13 cellular contexts compared by ENCODE assay signal in the genomic region with DNA sequence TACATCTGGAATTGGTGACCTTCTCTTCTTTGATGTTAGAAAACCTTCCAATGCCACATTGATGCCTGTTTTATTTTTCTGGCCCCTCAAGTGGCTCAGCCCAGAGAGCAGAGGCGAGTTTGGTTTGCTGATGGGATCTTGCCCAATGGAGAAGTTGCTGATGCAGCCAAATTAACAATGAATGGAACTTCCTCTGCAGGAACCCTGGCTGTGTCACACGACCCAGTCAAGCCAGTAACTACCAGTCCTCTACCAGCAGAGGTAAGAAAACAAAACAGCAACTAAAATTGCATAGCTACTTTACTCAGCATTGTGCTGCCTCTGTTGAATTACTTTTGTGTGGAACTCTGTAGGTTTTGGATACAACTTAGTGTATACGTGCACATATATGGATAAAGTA.
A peak's percentile ranks its signal among the peaks of the same experiment; 100 is the strongest.
DNase-seq lines count a peak whose midpoint lies in the region; ATAC-seq and TF ChIP-seq lines count a peak whose summit lies in the region.
"Had no signal": no experiment of that assay in that cellular context is flagged by ENCODE, and none has a peak within 500 bp of the region (broad histone marks: within the 10 kb centered on the region; RNA-seq: fewer than 3 reads in every experiment).

No MANE protein-coding gene starts in this region.

- TF ChIP-seq CTCF in GM23338 (conservative IDR thresholded peaks at IDR 0.05; ENCODE audit: low read depth in 2 of 2) (no peak), fibroblast of mammary gland (conservative IDR thresholded peaks at IDR 0.05; ENCODE audit: control insufficient read depth, insufficient read depth, low read depth, low read length) (no peak), neural progenitor cell (IDR thresholded peaks at IDR 0.05) (no peak)

- H3K79me2 ChIP-seq in GM23338 (replicated peaks; ENCODE audit: insufficient read depth) (no peaks in the 10 kb centered on the region), neural progenitor cell (ENCODE audit: low read depth) (no peaks in the 10 kb centered on the region)

- H3K4me1 Mint-ChIP-seq in GM23338 (peaks cover 18% of the 10 kb centered on the region), neural progenitor cell (peaks cover 2% of the 10 kb centered on the region)
- H3K4me1 Mint-ChIP-seq: mesothelial cell of epicardium had no signal

- H3K4me3 ChIP-seq in GM23338 (no peak overlapping the region), fibroblast of mammary gland (ENCODE audit: control insufficient read depth, low read depth, low read length) (no peak overlapping the region), neural progenitor cell (no peak overlapping the region)

- H3K4me1 ChIP-seq in GM23338 (ENCODE audit: insufficient read depth), result no peaks in the 10 kb centered on the region
- H3K4me1 ChIP-seq in neural progenitor cell, result peaks cover 12% of the 10 kb centered on the region

- H3K9me3 Mint-ChIP-seq in GM23338, result no peaks in the 10 kb centered on the region
- H3K9me3 Mint-ChIP-seq in neural progenitor cell, result no peaks in the 10 kb centered on the region
- H3K9me3 Mint-ChIP-seq: mesothelial cell of epicardium had no signal

- H3K36me3 ChIP-seq in GM23338 (ENCODE audit: insufficient read depth), result no peaks in the 10 kb centered on the region
- H3K36me3 ChIP-seq in neural progenitor cell, result no peaks in the 10 kb centered on the region

- H3K9me3 ChIP-seq in neural progenitor cell (ENCODE audit: low read depth), result no peaks in the 10 kb centered on the region

- H3K27me3 ChIP-seq in GM23338 (ENCODE audit: insufficient read depth), result no peaks in the 10 kb centered on the region
- H3K27me3 ChIP-seq in neural progenitor cell, result no peaks in the 10 kb centered on the region

- H3K9ac ChIP-seq in neural progenitor cell, result no peak overlapping the region

- H3K27ac Mint-ChIP-seq in GM23338 (peak overlapping the region; percentile 89), neural progenitor cell (no peak overlapping the region)
- H3K27ac Mint-ChIP-seq: mesothelial cell of epicardium, progenitor cell of endocrine pancreas had no signal

- H3K4me2 ChIP-seq in GM23338 (no peak overlapping the region), neural progenitor cell (no peak overlapping the region)

- H3K4me3 Mint-ChIP-seq in GM23338 (no peak overlapping the region), neural progenitor cell (no peak overlapping the region)
- H3K4me3 Mint-ChIP-seq: mesothelial cell of epicardium had no signal

- H3K27ac ChIP-seq in GM23338 (ENCODE audit: low read depth) (peak overlapping the region; percentile 63; the same call in 1 of the 2 replicates), neural progenitor cell (peak overlapping the region; percentile 46)

- peak; percentile 96 for ATAC-seq in GM23338
- ATAC-seq in HG03354 (IDR thresholded peaks at IDR 0.05; ENCODE audit: poor library complexity, severe bottlenecking, unreplicated experiment), result no peak
- ATAC-seq: Panc1 had no signal

- no peaks in the 10 kb centered on the region for H3K9me2 ChIP-seq in GM23338 (ENCODE audit: insufficient read depth)

- no peak overlapping the region for H2AFZ ChIP-seq in GM23338
- H2AFZ ChIP-seq in neural progenitor cell (replicated peaks), result no peak overlapping the region

- DNase-seq in GM23338 (ENCODE audit: low spot score) (peak; percentile 72), RPMI8226 (peak; percentile 76), fibroblast of mammary gland (ENCODE audit: low read depth) (peak; percentile 7), neural progenitor cell (ENCODE audit: low spot score) (peak; percentile 13), NCI-H2227 treated with DMSO at 0.1 percent for 48 hours (lab: John Stamatoyannopoulos, UW) (no peak), NCI-H1048 (lab: John Stamatoyannopoulos, UW) (no peak), NCI-H2227 (lab: John Stamatoyannopoulos, UW; ENCODE audit: unreplicated experiment) (no peak)
- DNase-seq: activated CD8-positive, alpha-beta memory T cell treated with anti-CD3 and anti-CD28 coated beads, Interleukin-2, amount 50 U/mL, for 4 hours; cortex of kidney had no signal

- H3K27me3 Mint-ChIP-seq in GM23338 (ENCODE audit: insufficient read depth, low read depth, poor library complexity), result no peaks in the 10 kb centered on the region
- H3K27me3 Mint-ChIP-seq in neural progenitor cell (ENCODE audit: insufficient read depth, low read depth), result peaks cover 3% of the 10 kb centered on the region
- H3K27me3 Mint-ChIP-seq: progenitor cell of endocrine pancreas had no signal

- H4K20me1 ChIP-seq in GM23338 (replicated peaks; ENCODE audit: insufficient read depth) (no peaks in the 10 kb centered on the region), neural progenitor cell (ENCODE audit: low read depth) (no peaks in the 10 kb centered on the region)

- peaks cover 11% of the 10 kb centered on the region; the same call in 2 of the 3 replicates for H3K36me3 Mint-ChIP-seq in GM23338 (ENCODE audit: low read depth)
- peaks cover 5% of the 10 kb centered on the region for H3K36me3 Mint-ChIP-seq in neural progenitor cell

- H3F3A ChIP-seq in GM23338 (replicated peaks; ENCODE audit: low read depth), result no peaks in the 10 kb centered on the region
- peaks cover 5% of the 10 kb centered on the region for H3F3A ChIP-seq in neural progenitor cell (ENCODE audit: low read depth)

TF ChIP-seq in GM23338, 12 proteins besides CTCF, POLR2A, EP300 and RAD21:
- TF ChIP-seq, protein P1, sequence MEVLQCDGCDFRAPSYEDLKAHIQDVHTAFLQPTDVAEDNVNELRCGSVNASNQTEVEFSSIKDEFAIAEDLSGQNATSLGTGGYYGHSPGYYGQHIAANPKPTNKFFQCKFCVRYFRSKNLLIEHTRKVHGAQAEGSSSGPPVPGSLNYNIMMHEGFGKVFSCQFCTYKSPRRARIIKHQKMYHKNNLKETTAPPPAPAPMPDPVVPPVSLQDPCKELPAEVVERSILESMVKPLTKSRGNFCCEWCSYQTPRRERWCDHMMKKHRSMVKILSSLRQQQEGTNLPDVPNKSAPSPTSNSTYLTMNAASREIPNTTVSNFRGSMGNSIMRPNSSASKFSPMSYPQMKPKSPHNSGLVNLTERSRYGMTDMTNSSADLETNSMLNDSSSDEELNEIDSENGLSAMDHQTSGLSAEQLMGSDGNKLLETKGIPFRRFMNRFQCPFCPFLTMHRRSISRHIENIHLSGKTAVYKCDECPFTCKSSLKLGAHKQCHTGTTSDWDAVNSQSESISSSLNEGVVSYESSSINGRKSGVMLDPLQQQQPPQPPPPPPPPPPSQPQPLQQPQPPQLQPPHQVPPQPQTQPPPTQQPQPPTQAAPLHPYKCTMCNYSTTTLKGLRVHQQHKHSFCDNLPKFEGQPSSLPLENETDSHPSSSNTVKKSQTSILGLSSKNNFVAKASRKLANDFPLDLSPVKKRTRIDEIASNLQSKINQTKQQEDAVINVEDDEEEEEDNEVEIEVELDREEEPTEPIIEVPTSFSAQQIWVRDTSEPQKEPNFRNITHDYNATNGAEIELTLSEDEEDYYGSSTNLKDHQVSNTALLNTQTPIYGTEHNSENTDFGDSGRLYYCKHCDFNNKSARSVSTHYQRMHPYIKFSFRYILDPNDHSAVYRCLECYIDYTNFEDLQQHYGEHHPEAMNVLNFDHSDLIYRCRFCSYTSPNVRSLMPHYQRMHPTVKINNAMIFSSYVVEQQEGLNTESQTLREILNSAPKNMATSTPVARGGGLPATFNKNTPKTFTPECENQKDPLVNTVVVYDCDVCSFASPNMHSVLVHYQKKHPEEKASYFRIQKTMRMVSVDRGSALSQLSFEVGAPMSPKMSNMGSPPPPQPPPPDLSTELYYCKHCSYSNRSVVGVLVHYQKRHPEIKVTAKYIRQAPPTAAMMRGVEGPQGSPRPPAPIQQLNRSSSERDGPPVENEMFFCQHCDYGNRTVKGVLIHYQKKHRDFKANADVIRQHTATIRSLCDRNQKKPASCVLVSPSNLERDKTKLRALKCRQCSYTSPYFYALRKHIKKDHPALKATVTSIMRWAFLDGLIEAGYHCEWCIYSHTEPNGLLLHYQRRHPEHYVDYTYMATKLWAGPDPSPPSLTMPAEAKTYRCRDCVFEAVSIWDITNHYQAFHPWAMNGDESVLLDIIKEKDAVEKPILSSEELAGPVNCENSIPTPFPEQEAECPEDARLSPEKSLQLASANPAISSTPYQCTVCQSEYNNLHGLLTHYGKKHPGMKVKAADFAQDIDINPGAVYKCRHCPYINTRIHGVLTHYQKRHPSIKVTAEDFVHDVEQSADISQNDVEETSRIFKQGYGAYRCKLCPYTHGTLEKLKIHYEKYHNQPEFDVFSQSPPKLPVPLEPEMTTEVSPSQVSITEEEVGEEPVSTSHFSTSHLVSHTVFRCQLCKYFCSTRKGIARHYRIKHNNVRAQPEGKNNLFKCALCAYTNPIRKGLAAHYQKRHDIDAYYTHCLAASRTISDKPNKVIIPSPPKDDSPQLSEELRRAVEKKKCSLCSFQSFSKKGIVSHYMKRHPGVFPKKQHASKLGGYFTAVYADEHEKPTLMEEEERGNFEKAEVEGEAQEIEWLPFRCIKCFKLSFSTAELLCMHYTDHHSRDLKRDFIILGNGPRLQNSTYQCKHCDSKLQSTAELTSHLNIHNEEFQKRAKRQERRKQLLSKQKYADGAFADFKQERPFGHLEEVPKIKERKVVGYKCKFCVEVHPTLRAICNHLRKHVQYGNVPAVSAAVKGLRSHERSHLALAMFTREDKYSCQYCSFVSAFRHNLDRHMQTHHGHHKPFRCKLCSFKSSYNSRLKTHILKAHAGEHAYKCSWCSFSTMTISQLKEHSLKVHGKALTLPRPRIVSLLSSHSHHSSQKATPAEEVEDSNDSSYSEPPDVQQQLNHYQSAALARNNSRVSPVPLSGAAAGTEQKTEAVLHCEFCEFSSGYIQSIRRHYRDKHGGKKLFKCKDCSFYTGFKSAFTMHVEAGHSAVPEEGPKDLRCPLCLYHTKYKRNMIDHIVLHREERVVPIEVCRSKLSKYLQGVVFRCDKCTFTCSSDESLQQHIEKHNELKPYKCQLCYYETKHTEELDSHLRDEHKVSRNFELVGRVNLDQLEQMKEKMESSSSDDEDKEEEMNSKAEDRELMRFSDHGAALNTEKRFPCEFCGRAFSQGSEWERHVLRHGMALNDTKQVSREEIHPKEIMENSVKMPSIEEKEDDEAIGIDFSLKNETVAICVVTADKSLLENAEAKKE (CRISPR knock-in tag; IDR thresholded peaks at IDR 0.05), result 0 out of 2 replicates have a peak, but pooled peaks have one; percentile 66
- TF ChIP-seq POLR2AphosphoS5 (IDR thresholded peaks at IDR 0.05; ENCODE audit: low read depth), result no peak

Comparison
In these comparisons a context has a peak if more than half of its experiments do, and no peak if none do; other contexts are left out.
1. DNase-seq: peak in GM23338 (single experiment), RPMI8226 (single experiment), fibroblast of mammary gland (single experiment) and neural progenitor cell (single experiment); none in NCI-H2227 treated with DMSO at 0.1 percent for 48 hours (single experiment), NCI-H1048 (single experiment) and NCI-H2227 (single experiment).